Comparison of ENCODE assay signal across 13 cellular contexts in genomic region chr6:50849781-50850180, GRCh38. TPM values are rescaled to one million over a fixed set of nuclear protein-coding genes. Genes with fewer than 3 reads are reported as not detected.
DNase-seq lines count a peak whose midpoint lies in the region; ATAC-seq and TF ChIP-seq lines count a peak whose summit lies in the region.
"Had no signal": no experiment of that assay in that cellular context is flagged by ENCODE, and none has a peak within 500 bp of the region (broad histone marks: within the 10 kb centered on the region; RNA-seq: fewer than 3 reads in every experiment).

No MANE protein-coding gene starts in this region.

- TF ChIP-seq CTCF in HEK293 (tag by site-specific recombination; IDR thresholded peaks at IDR 0.05), result no peak
- no peak for TF ChIP-seq CTCF in retinal pigment epithelial cell (conservative IDR thresholded peaks at IDR 0.05; ENCODE audit: low read depth, low read length)

- no peaks in the 10 kb centered on the region for H3K36me3 ChIP-seq in HEK293 (ENCODE audit: control insufficient read depth in 2 of 2, insufficient read depth in 1 of 2, low read length in 2 of 2)
- no peaks in the 10 kb centered on the region for H3K36me3 ChIP-seq in iPS-15b (ENCODE audit: control insufficient read depth, insufficient read depth, low read length)
- H3K36me3 ChIP-seq: ascending aorta had no signal

- H3K9me3 ChIP-seq in HEK293 (ENCODE audit: control insufficient read depth, insufficient read depth, low read depth, low read length) (no peaks in the 10 kb centered on the region), iPS-15b (ENCODE audit: control insufficient read depth, insufficient read depth, low read length) (no peaks in the 10 kb centered on the region)
- H3K9me3 ChIP-seq: ascending aorta had no signal

- peaks cover 74% of the 10 kb centered on the region for H3K27me3 Mint-ChIP-seq in activated T-cell treated with anti-CD3 and anti-CD28 coated beads, Interleukin-2, amount 50 U/mL, for 4 hours (ENCODE audit: low read depth)
- H3K27me3 Mint-ChIP-seq in activated T-cell treated with anti-CD3 and anti-CD28 coated beads, Interleukin-2, amount 50 U/mL, for 72 hours (ENCODE audit: low read depth), result peaks cover 64% of the 10 kb centered on the region

- H3K27ac ChIP-seq in HEK293 (ENCODE audit: extremely low read depth, low read depth, low read length), result no peak overlapping the region
- H3K27ac ChIP-seq: ascending aorta had no signal

- H3K4me3 Mint-ChIP-seq in activated T-cell treated with anti-CD3 and anti-CD28 coated beads, Interleukin-2, amount 50 U/mL, for 4 hours, result no peak overlapping the region
- no peak overlapping the region for H3K4me3 Mint-ChIP-seq in activated T-cell treated with anti-CD3 and anti-CD28 coated beads, Interleukin-2, amount 50 U/mL, for 72 hours
- H3K4me3 Mint-ChIP-seq: CD4-positive, alpha-beta memory T cell; natural killer cell had no signal

- POLR2A ChIA-PET in HEK293 (lab: Yijun Ruan, JAX), result no interaction called here

- no peak overlapping the region for H3K9ac ChIP-seq in iPS-15b (ENCODE audit: low read depth, low read length)

- no peaks in the 10 kb centered on the region for H3K4me1 Mint-ChIP-seq in activated T-cell treated with anti-CD3 and anti-CD28 coated beads, Interleukin-2, amount 50 U/mL, for 4 hours (ENCODE audit: low read depth)
- H3K4me1 Mint-ChIP-seq in activated T-cell treated with anti-CD3 and anti-CD28 coated beads, Interleukin-2, amount 50 U/mL, for 72 hours (ENCODE audit: low read depth), result no peaks in the 10 kb centered on the region
- H3K4me1 Mint-ChIP-seq: CD4-positive, alpha-beta memory T cell; natural killer cell had no signal

- ATAC-seq in SK-N-SH treated with all-trans-retinoic acid at 6 μM for 48 hours, result peak; percentile 46
- no peak for ATAC-seq in activated T-cell treated with anti-CD3 and anti-CD28 coated beads, Interleukin-2, amount 50 U/mL, for 4 hours
- ATAC-seq in activated T-cell treated with anti-CD3 and anti-CD28 coated beads, Interleukin-2, amount 50 U/mL, for 72 hours (replicated peaks in 1 of 2), result no peak
- ATAC-seq: natural killer cell; stimulated activated naive B cell treated with anti-CD40 and anti-IgM and Interleukin-4, amounts not matched to agents 10 μg/mL and 1 μg/mL and 100 μg/mL, for 72 hours had no signal

- CTCF ChIA-PET in HEK293 (lab: Yijun Ruan, JAX), result interaction anchor here (0.7 kb wide), 1 partner anchor 34 kb away, joined by 3 read pairs; no protein-coding TSS in a partner anchor

- H3K27me3 ChIP-seq in iPS-15b (ENCODE audit: control insufficient read depth, insufficient read depth, low read length), result peaks cover 100% of the 10 kb centered on the region

- DNase-seq in retinal pigment epithelial cell (ENCODE audit: low read depth), result no peak
- DNase-seq in SW 1271 (lab: John Stamatoyannopoulos, UW), result no peak
- no peak for DNase-seq in activated T-cell treated with anti-CD3 and anti-CD28 coated beads, Interleukin-2, amount 50 U/mL, for 4 hours
- DNase-seq in activated T-cell treated with anti-CD3 and anti-CD28 coated beads, Interleukin-2, amount 50 U/mL, for 72 hours, result no peak
- DNase-seq: CD4-positive, alpha-beta memory T cell; natural killer cell; NCI-H446 treated with DMSO at 0.1 percent for 48 hours; Right ventricle myocardium superior; stimulated activated naive B cell treated with anti-CD40 and anti-IgM and Interleukin-4, amounts not matched to agents 10 μg/mL and 1 μg/mL and 100 μg/mL, for 72 hours had no signal

- no peaks in the 10 kb centered on the region for H3K4me1 ChIP-seq in HEK293 (ENCODE audit: control insufficient read depth, insufficient read depth, low read length)
- peaks cover 10% of the 10 kb centered on the region for H3K4me1 ChIP-seq in iPS-15b (ENCODE audit: control insufficient read depth, insufficient read depth, low read length)
- H3K4me1 ChIP-seq: ascending aorta had no signal

- H3K4me3 ChIP-seq in HEK293 (ENCODE audit: low read depth, low read length), result peak overlapping the region; percentile 25
- peak overlapping the region; percentile 56 for H3K4me3 ChIP-seq in iPS-15b (ENCODE audit: low read depth, low read length)
- H3K4me3 ChIP-seq in retinal pigment epithelial cell (ENCODE audit: low read length), result peak overlapping the region; percentile 19

- H3K36me3 Mint-ChIP-seq in activated T-cell treated with anti-CD3 and anti-CD28 coated beads, Interleukin-2, amount 50 U/mL, for 4 hours (ENCODE audit: insufficient read depth), result no peaks in the 10 kb centered on the region
- H3K36me3 Mint-ChIP-seq in activated T-cell treated with anti-CD3 and anti-CD28 coated beads, Interleukin-2, amount 50 U/mL, for 72 hours (ENCODE audit: insufficient read depth in 2 of 2), result no peaks in the 10 kb centered on the region
- H3K36me3 Mint-ChIP-seq: CD4-positive, alpha-beta memory T cell; stimulated activated naive B cell treated with anti-CD40 and anti-IgM and Interleukin-4, amounts not matched to agents 10 μg/mL and 1 μg/mL and 100 μg/mL, for 72 hours had no signal

- no peak overlapping the region for H3K27ac Mint-ChIP-seq in activated T-cell treated with anti-CD3 and anti-CD28 coated beads, Interleukin-2, amount 50 U/mL, for 72 hours
- H3K27ac Mint-ChIP-seq: CD4-positive, alpha-beta memory T cell; natural killer cell had no signal

- H3K9me3 Mint-ChIP-seq in activated T-cell treated with anti-CD3 and anti-CD28 coated beads, Interleukin-2, amount 50 U/mL, for 4 hours, result no peaks in the 10 kb centered on the region
- H3K9me3 Mint-ChIP-seq in activated T-cell treated with anti-CD3 and anti-CD28 coated beads, Interleukin-2, amount 50 U/mL, for 72 hours, result peaks cover 0 to 2% of the 10 kb centered on the region in 2 donors

TF ChIP-seq in HEK293, 187 proteins besides CTCF, POLR2A, EP300 and RAD21 (continues in another document):
- no peak for TF ChIP-seq ZNF664 (tag by site-specific recombination; IDR thresholded peaks at IDR 0.05)
- TF ChIP-seq PRDM4 (tag by site-specific recombination; IDR thresholded peaks at IDR 0.05), result no peak
- TF ChIP-seq SCRT1 (tag by site-specific recombination; IDR thresholded peaks at IDR 0.05; ENCODE audit: borderline replicate concordance), result no peak
- TF ChIP-seq ZNF138 (tag by site-specific recombination; IDR thresholded peaks at IDR 0.05; ENCODE audit: borderline replicate concordance), result no peak
- TF ChIP-seq ZNF510 (tag by site-specific recombination; IDR thresholded peaks at IDR 0.05; ENCODE audit: insufficient replicate concordance), result no peak
- no peak for TF ChIP-seq ZNF768 (tag by site-specific recombination; IDR thresholded peaks at IDR 0.05)
- TF ChIP-seq ZNF121 (tag by site-specific recombination; IDR thresholded peaks at IDR 0.05), result no peak
- TF ChIP-seq ZNF37A (tag by site-specific recombination; IDR thresholded peaks at IDR 0.05), result no peak

TF ChIP-seq in SK-N-SH treated with all-trans-retinoic acid at 6 μM for 48 hours, 23 proteins besides CTCF, POLR2A, EP300 and RAD21:
- TF ChIP-seq ESRRG (CRISPR knock-in tag; IDR thresholded peaks at IDR 0.05) (no peak), ISL1 (CRISPR knock-in tag; IDR thresholded peaks at IDR 0.05) (no peak), ZNF565 (CRISPR knock-in tag; conservative IDR thresholded peaks at IDR 0.05; ENCODE audit: low read depth) (no peak), CREB5 (CRISPR knock-in tag; IDR thresholded peaks at IDR 0.05; ENCODE audit: low read depth) (no peak), PPARA (CRISPR knock-in tag; IDR thresholded peaks at IDR 0.05; ENCODE audit: borderline replicate concordance) (no peak), ZFP30 (CRISPR knock-in tag; IDR thresholded peaks at IDR 0.05) (no peak)

RNA-seq across cellular contexts. Expression of gene TFAP2B, which starts 31.1 kb away (rescaled TPM):
- total RNA-seq in activated T-cell treated with anti-CD3 and anti-CD28 coated beads, Interleukin-2, amount 50 U/mL, for 4 hours, result not detected
- not detected for total RNA-seq in activated T-cell treated with anti-CD3 and anti-CD28 coated beads, Interleukin-2, amount 50 U/mL, for 72 hours
- total RNA-seq: ascending aorta; CD4-positive, alpha-beta memory T cell; natural killer cell; Right ventricle myocardium superior had no signal
